ENCODE assay signal across 1 cellular context in genomic region chr1:189036628-189037027, GRCh38.
TF ChIP-seq lines count a peak whose summit lies in the region.

No MANE protein-coding gene starts in this region.

TF ChIP-seq in GM23338, 12 proteins besides CTCF, POLR2A, EP300 and RAD21 (continued from another document):
- TF ChIP-seq ZNF462 (CRISPR knock-in tag; IDR thresholded peaks at IDR 0.05) (no peak), ZNF114 (CRISPR knock-in tag; IDR thresholded peaks at IDR 0.05) (no peak), STAT1 (IDR thresholded peaks at IDR 0.05; ENCODE audit: unreplicated experiment) (no peak), EZH2phosphoT487 (IDR thresholded peaks at IDR 0.05; ENCODE audit: unreplicated experiment) (no peak), REST (IDR thresholded peaks at IDR 0.05; ENCODE audit: unreplicated experiment) (no peak), ETS1 (IDR thresholded peaks at IDR 0.05) (no peak), POLR2AphosphoS5 (IDR thresholded peaks at IDR 0.05; ENCODE audit: low read depth) (no peak), JUNB (IDR thresholded peaks at IDR 0.05; ENCODE audit: unreplicated experiment) (no peak), EZH2 (IDR thresholded peaks at IDR 0.05; ENCODE audit: low read depth, unreplicated experiment) (no peak)
